In the genomic region with DNA sequence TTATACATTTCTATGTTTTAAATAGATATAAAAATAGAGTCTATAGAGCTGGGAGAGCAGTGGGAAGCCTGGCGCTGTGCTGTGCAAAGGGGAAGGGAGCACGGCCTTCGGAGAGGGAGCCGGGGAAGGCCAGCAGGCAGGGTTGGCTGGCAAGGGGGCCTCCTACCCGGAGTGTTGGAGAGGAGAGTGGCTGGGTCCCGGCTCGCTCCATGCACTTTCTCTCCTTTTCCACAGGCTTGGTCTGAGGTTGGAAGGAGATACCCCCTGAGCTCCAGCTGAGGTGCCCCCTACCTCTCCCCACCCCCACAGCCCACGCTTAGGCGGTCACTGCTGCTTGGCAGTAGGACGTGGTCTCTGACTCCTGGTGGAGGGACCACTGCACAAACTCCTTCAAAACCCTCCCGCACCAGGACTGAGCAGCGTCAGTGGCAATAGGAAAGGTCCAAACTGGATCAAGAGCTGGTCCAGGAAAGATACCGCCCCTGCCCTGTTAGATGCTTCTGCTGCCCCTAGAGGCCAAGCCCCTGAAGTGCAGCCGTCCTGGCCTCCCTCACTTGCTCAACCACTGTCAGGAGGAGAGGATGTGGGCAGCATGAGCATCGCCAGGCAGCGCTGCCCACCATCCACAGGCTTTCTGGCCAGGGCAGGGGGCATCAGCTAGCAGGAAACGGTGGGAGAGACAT, we compare ENCODE assay signal across 1 cellular context.
TF ChIP-seq lines count a peak whose summit lies in the region.

No MANE protein-coding gene starts in this region.

TF ChIP-seq in SK-N-SH, 30 proteins besides CTCF, POLR2A, EP300 and RAD21 (continued from another document):
- TF ChIP-seq FOXJ3 (CRISPR knock-in tag; IDR thresholded peaks at IDR 0.05) (no peak), EZH2phosphoT487 (IDR thresholded peaks at IDR 0.05; ENCODE audit: borderline replicate concordance, low read depth) (no peak)
